ENCODE assay signal across 15 cellular contexts in the genomic region with DNA sequence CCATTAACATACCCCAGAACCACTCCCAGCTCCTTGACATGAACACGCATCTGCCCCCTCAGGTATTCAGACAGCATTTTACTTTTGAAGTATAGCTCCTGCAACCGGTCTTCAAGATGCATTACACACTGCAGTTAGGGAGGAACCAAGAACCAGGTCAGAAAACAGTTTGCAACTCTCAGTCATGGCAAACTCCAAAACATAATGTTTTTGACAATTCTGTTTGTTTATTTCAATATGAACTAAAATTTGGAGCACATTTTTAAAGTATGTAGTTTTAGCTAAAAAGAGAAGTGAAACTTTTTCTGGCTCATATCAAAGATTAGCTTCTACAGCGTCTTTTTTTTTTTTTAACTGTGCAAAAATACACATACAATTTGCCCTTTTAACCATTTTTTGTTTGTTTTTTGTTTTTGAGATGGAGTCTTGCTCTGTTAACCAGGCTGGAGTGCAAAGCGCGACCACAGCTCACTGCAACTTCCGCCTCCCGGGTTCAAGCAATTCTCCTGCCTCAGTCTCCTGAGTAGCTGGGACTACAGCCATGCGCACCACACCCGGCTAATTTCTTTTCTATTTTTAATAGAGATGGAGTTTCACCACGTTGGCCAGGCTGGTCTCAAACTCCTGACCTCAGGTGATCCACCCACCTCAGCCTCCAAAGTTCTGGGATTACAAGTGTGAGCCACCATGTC. TPM values are rescaled to one million over a fixed set of nuclear protein-coding genes. Genes with fewer than 3 reads are reported as not detected.
DNase-seq lines count a peak whose midpoint lies in the region; ATAC-seq and TF ChIP-seq lines count a peak whose summit lies in the region.
"Had no signal": no experiment of that assay in that cellular context is flagged by ENCODE, and none has a peak within 500 bp of the region (broad histone marks: within the 10 kb centered on the region; RNA-seq: fewer than 3 reads in every experiment).

No MANE protein-coding gene starts in this region.

- peaks cover 21% of the 10 kb centered on the region for H3K36me3 Mint-ChIP-seq in activated naive CD8-positive, alpha-beta T cell treated with anti-CD3 and anti-CD28 coated beads for 36 hours
- H3K36me3 Mint-ChIP-seq in activated naive CD8-positive, alpha-beta T cell treated with anti-CD3 and anti-CD28 coated beads, Interleukin-2, amount 50 U/mL, for 24 hours (ENCODE audit: low read depth): peaks cover 33% of the 10 kb centered on the region
- peaks cover 29% of the 10 kb centered on the region for H3K36me3 Mint-ChIP-seq in type B pancreatic cell

- H3K4me1 ChIP-seq in right atrium auricular region: no peaks in the 10 kb centered on the region

- H3K27me3 ChIP-seq in right atrium auricular region: no peaks in the 10 kb centered on the region

- H3K27me3 Mint-ChIP-seq in activated naive CD8-positive, alpha-beta T cell treated with anti-CD3 and anti-CD28 coated beads for 36 hours: no peaks in the 10 kb centered on the region
- no peaks in the 10 kb centered on the region for H3K27me3 Mint-ChIP-seq in activated naive CD8-positive, alpha-beta T cell treated with anti-CD3 and anti-CD28 coated beads, Interleukin-2, amount 50 U/mL, for 24 hours
- H3K27me3 Mint-ChIP-seq in type B pancreatic cell: no peaks in the 10 kb centered on the region
- H3K27me3 Mint-ChIP-seq: activated CD4-positive, alpha-beta T cell treated with anti-CD3 and anti-CD28 coated beads, Interleukin-2, amount 10 ng/mL, durations not matched to agents 24 days and 14 days; stimulated activated naive CD8-positive, alpha-beta T cell treated with anti-CD3 and anti-CD28 coated beads, Interleukin-15, Interleukin-2, amounts not matched to agents 100 ng/mL and 50 ng/mL, for 24 hours had no signal

- H3K36me3 ChIP-seq in right atrium auricular region: peaks cover 43% of the 10 kb centered on the region

- peaks cover 1% of the 10 kb centered on the region for H3K4me1 Mint-ChIP-seq in activated naive CD8-positive, alpha-beta T cell treated with anti-CD3 and anti-CD28 coated beads for 36 hours
- peaks cover 2% of the 10 kb centered on the region for H3K4me1 Mint-ChIP-seq in activated naive CD8-positive, alpha-beta T cell treated with anti-CD3 and anti-CD28 coated beads, Interleukin-2, amount 50 U/mL, for 24 hours
- no peaks in the 10 kb centered on the region for H3K4me1 Mint-ChIP-seq in type B pancreatic cell (ENCODE audit: unreplicated experiment)
- H3K4me1 Mint-ChIP-seq: activated CD4-positive, alpha-beta T cell treated with anti-CD3 and anti-CD28 coated beads, Interleukin-2, amount 10 ng/mL, durations not matched to agents 24 days and 14 days had no signal

- H3K4me3 ChIP-seq in right atrium auricular region: no peak overlapping the region
- H3K4me3 ChIP-seq: A549 had no signal

- H3K9me3 Mint-ChIP-seq in activated naive CD8-positive, alpha-beta T cell treated with anti-CD3 and anti-CD28 coated beads for 36 hours: no peaks in the 10 kb centered on the region
- H3K9me3 Mint-ChIP-seq in activated naive CD8-positive, alpha-beta T cell treated with anti-CD3 and anti-CD28 coated beads, Interleukin-2, amount 50 U/mL, for 24 hours: no peaks in the 10 kb centered on the region
- H3K9me3 Mint-ChIP-seq in type B pancreatic cell: no peaks in the 10 kb centered on the region
- H3K9me3 Mint-ChIP-seq: activated CD4-positive, alpha-beta T cell treated with anti-CD3 and anti-CD28 coated beads, Interleukin-2, amount 10 ng/mL, durations not matched to agents 24 days and 14 days; natural killer cell; stimulated activated naive CD8-positive, alpha-beta T cell treated with anti-CD3 and anti-CD28 coated beads, Interleukin-15, Interleukin-2, amounts not matched to agents 100 ng/mL and 50 ng/mL, for 24 hours had no signal

- no peak overlapping the region for H3K4me3 Mint-ChIP-seq in activated naive CD8-positive, alpha-beta T cell treated with anti-CD3 and anti-CD28 coated beads for 36 hours
- no peak overlapping the region for H3K4me3 Mint-ChIP-seq in activated naive CD8-positive, alpha-beta T cell treated with anti-CD3 and anti-CD28 coated beads, Interleukin-2, amount 50 U/mL, for 24 hours
- no peak overlapping the region for H3K4me3 Mint-ChIP-seq in type B pancreatic cell
- H3K4me3 Mint-ChIP-seq: activated CD4-positive, alpha-beta T cell treated with anti-CD3 and anti-CD28 coated beads, Interleukin-2, amount 10 ng/mL, durations not matched to agents 24 days and 14 days; natural killer cell; stimulated activated naive CD8-positive, alpha-beta T cell treated with anti-CD3 and anti-CD28 coated beads, Interleukin-15, Interleukin-2, amounts not matched to agents 100 ng/mL and 50 ng/mL, for 24 hours had no signal

- peak overlapping the region; percentile 15 for H3K27ac Mint-ChIP-seq in activated naive CD8-positive, alpha-beta T cell treated with anti-CD3 and anti-CD28 coated beads for 36 hours
- H3K27ac Mint-ChIP-seq in activated naive CD8-positive, alpha-beta T cell treated with anti-CD3 and anti-CD28 coated beads, Interleukin-2, amount 50 U/mL, for 24 hours: no peak overlapping the region
- H3K27ac Mint-ChIP-seq in type B pancreatic cell: peak overlapping the region; percentile 26
- H3K27ac Mint-ChIP-seq: activated CD4-positive, alpha-beta T cell treated with anti-CD3 and anti-CD28 coated beads, Interleukin-2, amount 10 ng/mL, durations not matched to agents 24 days and 14 days; natural killer cell; stimulated activated naive CD8-positive, alpha-beta T cell treated with anti-CD3 and anti-CD28 coated beads, Interleukin-15, Interleukin-2, amounts not matched to agents 100 ng/mL and 50 ng/mL, for 24 hours had no signal

- H3K9me3 ChIP-seq in right atrium auricular region: no peaks in the 10 kb centered on the region
- H3K9me3 ChIP-seq: A549 had no signal

- TF ChIP-seq CTCF in type B pancreatic cell (conservative IDR thresholded peaks at IDR 0.05): no peak
- no peak for TF ChIP-seq CTCF in right atrium auricular region (IDR thresholded peaks at IDR 0.05)

- H3K27ac ChIP-seq in right atrium auricular region: no peak overlapping the region
- H3K27ac ChIP-seq: A549 had no signal

- DNase-seq in activated naive CD8-positive, alpha-beta T cell treated with anti-CD3 and anti-CD28 coated beads for 36 hours: no peak
- DNase-seq in activated naive CD8-positive, alpha-beta T cell treated with anti-CD3 and anti-CD28 coated beads, Interleukin-2, amount 50 U/mL, for 24 hours: no peak
- DNase-seq in type B pancreatic cell (ENCODE audit: extremely low spot score, unreplicated experiment) (no peak), T-helper 1 cell (no peak), NCI-H774 (lab: John Stamatoyannopoulos, UW) (no peak), right atrium auricular region (ENCODE audit: low spot score) (no peak)
- DNase-seq: activated CD4-positive, alpha-beta T cell treated with anti-CD3 and anti-CD28 coated beads, Interleukin-2, amount 10 ng/mL, durations not matched to agents 24 days and 14 days; GF-D8; natural killer cell; NCI-H2029; SHP77 had no signal

- no peak for ATAC-seq in activated naive CD8-positive, alpha-beta T cell treated with anti-CD3 and anti-CD28 coated beads, Interleukin-2, amount 50 U/mL, for 24 hours
- peak; percentile 68 for ATAC-seq in HG02588 (IDR thresholded peaks at IDR 0.05; ENCODE audit: unreplicated experiment)
- ATAC-seq in HG03457 (IDR thresholded peaks at IDR 0.05; ENCODE audit: unreplicated experiment): peak; percentile 73
- ATAC-seq: A549, natural killer cell had no signal

RNA-seq across cellular contexts. Expression of a gene that starts 12.2 kb away (rescaled TPM):
- 10 to 100 TPM; 25.7 to 26.0 TPM for total RNA-seq in activated naive CD8-positive, alpha-beta T cell treated with anti-CD3 and anti-CD28 coated beads for 36 hours
- total RNA-seq in type B pancreatic cell (ENCODE audit: low replicate concordance) (15.6 and 23.4 TPM in 2 replicates), right atrium auricular region (10 to 100 TPM; 10.0 to 14.0 TPM)
